Comparison of ENCODE assay signal across 8 cellular contexts in the genomic region with DNA sequence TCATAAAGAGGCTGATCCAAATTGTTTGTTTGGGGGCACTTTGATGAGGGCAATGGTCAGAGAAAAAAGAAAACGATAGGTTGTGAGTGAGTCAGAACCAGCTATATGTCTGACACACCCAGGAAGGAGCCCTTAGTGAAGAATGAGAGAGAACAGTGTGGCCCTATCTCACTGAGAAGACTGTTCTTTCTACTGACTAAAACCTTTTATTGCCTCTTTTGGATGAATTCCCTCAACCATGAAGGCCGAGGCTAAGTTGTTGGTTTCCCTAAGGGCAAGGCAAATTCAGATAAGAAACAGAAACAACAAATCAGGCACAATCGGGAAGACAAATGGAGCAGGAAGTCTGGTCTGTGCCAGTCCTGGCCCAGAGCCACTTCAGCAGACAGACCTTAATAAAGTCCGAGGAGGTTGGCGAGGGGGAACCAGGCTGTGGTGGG.
DNase-seq lines count a peak whose midpoint lies in the region; ATAC-seq and TF ChIP-seq lines count a peak whose summit lies in the region.

No MANE protein-coding gene starts in this region.

- DNase-seq in AG08395 (ENCODE audit: low spot score): peak; percentile 40
- DNase-seq in LoVo (ENCODE audit: low spot score): peak; percentile 83
- peak; percentile 68 for DNase-seq in astrocyte of the hippocampus (ENCODE audit: low read depth, low spot score)
- no peak for DNase-seq in left lung
- DNase-seq in thyroid gland: peak; percentile 53 to 55
- no peak for DNase-seq in GM23338 (ENCODE audit: low spot score)
- no peak for DNase-seq in NK-92 (lab: John Stamatoyannopoulos, UW; ENCODE audit: unreplicated experiment)

- peaks cover 25% of the 10 kb centered on the region for H3K4me1 Mint-ChIP-seq in GM23338

- peaks cover 0 to 80% of the 10 kb centered on the region in 2 donors for H3K36me3 ChIP-seq in left lung
- H3K36me3 ChIP-seq in thyroid gland: no peaks in the 10 kb centered on the region
- H3K36me3 ChIP-seq in GM23338 (ENCODE audit: insufficient read depth): peaks cover 8% of the 10 kb centered on the region; the same call in 1 of the 2 replicates

- no peak for TF ChIP-seq POLR2A in thyroid gland (IDR thresholded peaks at IDR 0.05)

- WGBS in thyroid gland, 2 donors: 4 to 5% methylated on average over 5 of the region's 5 CpGs

- no peaks in the 10 kb centered on the region for H3F3A ChIP-seq in GM23338 (replicated peaks; ENCODE audit: low read depth)

- peaks cover 49% of the 10 kb centered on the region for H3K36me3 Mint-ChIP-seq in GM23338 (ENCODE audit: low read depth)

- H3K9me3 ChIP-seq in left lung (no peaks in the 10 kb centered on the region), thyroid gland (no peaks in the 10 kb centered on the region)

- intact Hi-C loops in left lung (cut with DNase I) (no loop called here), thyroid gland (cut with DNase I) (loop anchor here (10.0 kb wide), 1 partner anchor 84 kb away; a partner anchor contains a TSS)

- peak overlapping the region; percentile 68 to 73 for H3K27ac ChIP-seq in left lung
- H3K27ac ChIP-seq in thyroid gland: peak overlapping the region; percentile 58 to 70 (median 62)
- no peak overlapping the region for H3K27ac ChIP-seq in GM23338 (ENCODE audit: low read depth)

- H3K4me3 Mint-ChIP-seq in GM23338: no peak overlapping the region

- TF ChIP-seq CTCF in left lung (IDR thresholded peaks at IDR 0.05) (no peak), thyroid gland (IDR thresholded peaks at IDR 0.05) (no peak), GM23338 (conservative IDR thresholded peaks at IDR 0.05; ENCODE audit: low read depth in 2 of 2) (no peak)

- peaks cover 3% of the 10 kb centered on the region for H3K27me3 Mint-ChIP-seq in GM23338 (ENCODE audit: insufficient read depth, low read depth, poor library complexity)

- H3K4me3 ChIP-seq in left lung (no peak overlapping the region), thyroid gland (replicated peaks in 1 of 3) (no peak overlapping the region), GM23338 (no peak overlapping the region)

- H3K4me1 ChIP-seq in left lung (peaks cover 32 to 90% of the 10 kb centered on the region in 2 donors), thyroid gland (peaks cover 38 to 69% of the 10 kb centered on the region in 2 donors), GM23338 (ENCODE audit: insufficient read depth) (peaks cover 16% of the 10 kb centered on the region)

- H3K9me2 ChIP-seq in GM23338 (ENCODE audit: insufficient read depth): no peaks in the 10 kb centered on the region

- 0 out of 2 replicates have a peak, but pooled peaks cover 6% of the 10 kb centered on the region for H3K79me2 ChIP-seq in GM23338 (replicated peaks; ENCODE audit: insufficient read depth)

- no peak overlapping the region for H2AFZ ChIP-seq in GM23338

- H4K20me1 ChIP-seq in GM23338 (replicated peaks; ENCODE audit: insufficient read depth): no peaks in the 10 kb centered on the region

- ATAC-seq in left lung: peak; percentile 14
- no peak for ATAC-seq in GM23338
- ATAC-seq in GM18870 (IDR thresholded peaks at IDR 0.05; ENCODE audit: unreplicated experiment): no peak

- no peak overlapping the region for H3K27ac Mint-ChIP-seq in GM23338

- H3K4me2 ChIP-seq in GM23338: no peak overlapping the region

- H3K9me3 Mint-ChIP-seq in GM23338: no peaks in the 10 kb centered on the region

- H3K27me3 ChIP-seq in left lung (no peaks in the 10 kb centered on the region), thyroid gland (no peaks in the 10 kb centered on the region), GM23338 (ENCODE audit: insufficient read depth) (no peaks in the 10 kb centered on the region)

TF ChIP-seq in GM23338, 12 proteins besides CTCF, POLR2A, EP300 and RAD21:
- TF ChIP-seq ZNF114 (CRISPR knock-in tag; IDR thresholded peaks at IDR 0.05) (no peak), ZNF331 (CRISPR knock-in tag; IDR thresholded peaks at IDR 0.05; ENCODE audit: low read depth) (no peak), NANOG (IDR thresholded peaks at IDR 0.05; ENCODE audit: borderline replicate concordance) (no peak), EZH2phosphoT487 (IDR thresholded peaks at IDR 0.05; ENCODE audit: unreplicated experiment) (no peak), CREB1 (CRISPR knock-in tag; IDR thresholded peaks at IDR 0.05; ENCODE audit: low read depth) (no peak), POLR2AphosphoS5 (IDR thresholded peaks at IDR 0.05; ENCODE audit: low read depth) (no peak), EZH2 (IDR thresholded peaks at IDR 0.05; ENCODE audit: low read depth, unreplicated experiment) (no peak), JUNB (IDR thresholded peaks at IDR 0.05; ENCODE audit: unreplicated experiment) (no peak)
- TF ChIP-seq, protein P1, sequence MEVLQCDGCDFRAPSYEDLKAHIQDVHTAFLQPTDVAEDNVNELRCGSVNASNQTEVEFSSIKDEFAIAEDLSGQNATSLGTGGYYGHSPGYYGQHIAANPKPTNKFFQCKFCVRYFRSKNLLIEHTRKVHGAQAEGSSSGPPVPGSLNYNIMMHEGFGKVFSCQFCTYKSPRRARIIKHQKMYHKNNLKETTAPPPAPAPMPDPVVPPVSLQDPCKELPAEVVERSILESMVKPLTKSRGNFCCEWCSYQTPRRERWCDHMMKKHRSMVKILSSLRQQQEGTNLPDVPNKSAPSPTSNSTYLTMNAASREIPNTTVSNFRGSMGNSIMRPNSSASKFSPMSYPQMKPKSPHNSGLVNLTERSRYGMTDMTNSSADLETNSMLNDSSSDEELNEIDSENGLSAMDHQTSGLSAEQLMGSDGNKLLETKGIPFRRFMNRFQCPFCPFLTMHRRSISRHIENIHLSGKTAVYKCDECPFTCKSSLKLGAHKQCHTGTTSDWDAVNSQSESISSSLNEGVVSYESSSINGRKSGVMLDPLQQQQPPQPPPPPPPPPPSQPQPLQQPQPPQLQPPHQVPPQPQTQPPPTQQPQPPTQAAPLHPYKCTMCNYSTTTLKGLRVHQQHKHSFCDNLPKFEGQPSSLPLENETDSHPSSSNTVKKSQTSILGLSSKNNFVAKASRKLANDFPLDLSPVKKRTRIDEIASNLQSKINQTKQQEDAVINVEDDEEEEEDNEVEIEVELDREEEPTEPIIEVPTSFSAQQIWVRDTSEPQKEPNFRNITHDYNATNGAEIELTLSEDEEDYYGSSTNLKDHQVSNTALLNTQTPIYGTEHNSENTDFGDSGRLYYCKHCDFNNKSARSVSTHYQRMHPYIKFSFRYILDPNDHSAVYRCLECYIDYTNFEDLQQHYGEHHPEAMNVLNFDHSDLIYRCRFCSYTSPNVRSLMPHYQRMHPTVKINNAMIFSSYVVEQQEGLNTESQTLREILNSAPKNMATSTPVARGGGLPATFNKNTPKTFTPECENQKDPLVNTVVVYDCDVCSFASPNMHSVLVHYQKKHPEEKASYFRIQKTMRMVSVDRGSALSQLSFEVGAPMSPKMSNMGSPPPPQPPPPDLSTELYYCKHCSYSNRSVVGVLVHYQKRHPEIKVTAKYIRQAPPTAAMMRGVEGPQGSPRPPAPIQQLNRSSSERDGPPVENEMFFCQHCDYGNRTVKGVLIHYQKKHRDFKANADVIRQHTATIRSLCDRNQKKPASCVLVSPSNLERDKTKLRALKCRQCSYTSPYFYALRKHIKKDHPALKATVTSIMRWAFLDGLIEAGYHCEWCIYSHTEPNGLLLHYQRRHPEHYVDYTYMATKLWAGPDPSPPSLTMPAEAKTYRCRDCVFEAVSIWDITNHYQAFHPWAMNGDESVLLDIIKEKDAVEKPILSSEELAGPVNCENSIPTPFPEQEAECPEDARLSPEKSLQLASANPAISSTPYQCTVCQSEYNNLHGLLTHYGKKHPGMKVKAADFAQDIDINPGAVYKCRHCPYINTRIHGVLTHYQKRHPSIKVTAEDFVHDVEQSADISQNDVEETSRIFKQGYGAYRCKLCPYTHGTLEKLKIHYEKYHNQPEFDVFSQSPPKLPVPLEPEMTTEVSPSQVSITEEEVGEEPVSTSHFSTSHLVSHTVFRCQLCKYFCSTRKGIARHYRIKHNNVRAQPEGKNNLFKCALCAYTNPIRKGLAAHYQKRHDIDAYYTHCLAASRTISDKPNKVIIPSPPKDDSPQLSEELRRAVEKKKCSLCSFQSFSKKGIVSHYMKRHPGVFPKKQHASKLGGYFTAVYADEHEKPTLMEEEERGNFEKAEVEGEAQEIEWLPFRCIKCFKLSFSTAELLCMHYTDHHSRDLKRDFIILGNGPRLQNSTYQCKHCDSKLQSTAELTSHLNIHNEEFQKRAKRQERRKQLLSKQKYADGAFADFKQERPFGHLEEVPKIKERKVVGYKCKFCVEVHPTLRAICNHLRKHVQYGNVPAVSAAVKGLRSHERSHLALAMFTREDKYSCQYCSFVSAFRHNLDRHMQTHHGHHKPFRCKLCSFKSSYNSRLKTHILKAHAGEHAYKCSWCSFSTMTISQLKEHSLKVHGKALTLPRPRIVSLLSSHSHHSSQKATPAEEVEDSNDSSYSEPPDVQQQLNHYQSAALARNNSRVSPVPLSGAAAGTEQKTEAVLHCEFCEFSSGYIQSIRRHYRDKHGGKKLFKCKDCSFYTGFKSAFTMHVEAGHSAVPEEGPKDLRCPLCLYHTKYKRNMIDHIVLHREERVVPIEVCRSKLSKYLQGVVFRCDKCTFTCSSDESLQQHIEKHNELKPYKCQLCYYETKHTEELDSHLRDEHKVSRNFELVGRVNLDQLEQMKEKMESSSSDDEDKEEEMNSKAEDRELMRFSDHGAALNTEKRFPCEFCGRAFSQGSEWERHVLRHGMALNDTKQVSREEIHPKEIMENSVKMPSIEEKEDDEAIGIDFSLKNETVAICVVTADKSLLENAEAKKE (CRISPR knock-in tag; IDR thresholded peaks at IDR 0.05): no peak
- TF ChIP-seq, protein P2, sequence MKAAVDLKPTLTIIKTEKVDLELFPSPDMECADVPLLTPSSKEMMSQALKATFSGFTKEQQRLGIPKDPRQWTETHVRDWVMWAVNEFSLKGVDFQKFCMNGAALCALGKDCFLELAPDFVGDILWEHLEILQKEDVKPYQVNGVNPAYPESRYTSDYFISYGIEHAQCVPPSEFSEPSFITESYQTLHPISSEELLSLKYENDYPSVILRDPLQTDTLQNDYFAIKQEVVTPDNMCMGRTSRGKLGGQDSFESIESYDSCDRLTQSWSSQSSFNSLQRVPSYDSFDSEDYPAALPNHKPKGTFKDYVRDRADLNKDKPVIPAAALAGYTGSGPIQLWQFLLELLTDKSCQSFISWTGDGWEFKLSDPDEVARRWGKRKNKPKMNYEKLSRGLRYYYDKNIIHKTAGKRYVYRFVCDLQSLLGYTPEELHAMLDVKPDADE (IDR thresholded peaks at IDR 0.05): no peak

Comparison
In these comparisons a context has a peak if more than half of its experiments do, and no peak if none do; other contexts are left out.
1. DNase-seq: peak in AG08395 (single experiment), LoVo (single experiment), astrocyte of the hippocampus (single experiment) and thyroid gland (2 of 2); none in left lung (0 of 2), GM23338 (single experiment) and NK-92 (single experiment).